2 cellular contexts compared by ENCODE assay signal in the genomic region with DNA sequence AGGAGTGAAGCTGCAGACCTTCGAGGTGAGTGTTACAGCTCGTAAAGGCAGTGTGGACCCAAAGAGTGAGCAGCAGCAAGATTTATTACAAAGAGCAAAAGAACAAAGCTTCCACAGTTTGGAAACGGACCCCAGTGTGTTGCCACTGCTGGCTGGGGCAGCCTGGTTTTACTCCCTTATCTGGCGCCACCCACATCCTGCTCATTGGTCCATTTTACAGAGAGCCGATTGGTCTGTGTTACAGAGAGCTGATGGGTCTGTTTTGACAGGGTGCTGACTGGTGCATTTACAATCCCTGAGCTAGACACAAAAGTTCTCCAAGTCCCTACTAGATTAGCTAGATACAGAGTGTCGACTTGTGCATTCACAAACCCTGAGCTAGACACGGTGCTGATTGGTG. TPM values are rescaled to one million over a fixed set of nuclear protein-coding genes. Genes with fewer than 3 reads are reported as not detected.
"Had no signal": no experiment of that assay in that cellular context is flagged by ENCODE, and none has a peak within 500 bp of the region (broad histone marks: within the 10 kb centered on the region; RNA-seq: fewer than 3 reads in every experiment).

No MANE protein-coding gene starts in this region.

RNA-seq across cellular contexts. Expression of a gene that starts 24.2 kb away (rescaled TPM):
- total RNA-seq: NCI-H460, Right ventricle myocardium superior had no signal
